19 cellular contexts compared by ENCODE assay signal in the genomic region with DNA sequence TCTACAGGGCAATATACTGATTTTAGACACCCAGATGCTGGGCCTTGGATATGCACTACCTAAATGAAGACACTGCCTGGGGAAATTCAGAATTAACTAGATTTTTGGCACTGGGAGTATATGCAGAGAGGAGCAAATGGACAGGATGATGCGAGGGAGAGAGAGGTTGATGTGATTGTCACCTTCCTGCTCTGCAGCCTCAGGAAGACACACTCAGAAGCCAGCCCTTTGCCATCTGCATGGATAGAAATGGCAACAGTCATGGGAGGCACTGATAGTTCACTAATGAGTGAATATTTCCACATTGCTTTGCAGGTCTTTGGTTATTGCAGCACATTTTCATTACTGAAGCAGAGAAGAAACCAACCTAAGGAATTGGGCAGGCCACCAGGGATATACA.
"Had no signal": no experiment of that assay in that cellular context is flagged by ENCODE, and none has a peak within 500 bp of the region (broad histone marks: within the 10 kb centered on the region; RNA-seq: fewer than 3 reads in every experiment).

No MANE protein-coding gene starts in this region.

- H3K9me3 ChIP-seq: body of pancreas, left ventricle myocardium inferior, mucosa of descending colon, upper lobe of right lung had no signal

- H3K27ac Mint-ChIP-seq: activated CD4-positive, alpha-beta memory T cell treated with anti-CD3 and anti-CD28 coated beads, Interleukin-2, amount 10 ng/mL, durations not matched to agents 7 days and 5 days; activated naive CD4-positive, alpha-beta T cell treated with anti-CD3 and anti-CD28 coated beads, Interleukin-2, amount 50 U/mL, for 24 hours; activated T-cell treated with anti-CD3 and anti-CD28 coated beads, Interleukin-2, amount 50 U/mL, for 24 hours; naive thymus-derived CD8-positive, alpha-beta T cell; stimulated activated naive B cell treated with anti-CD40 and anti-IgM and Interleukin-4, amounts not matched to agents 10 μg/mL and 1 μg/mL and 100 μg/mL, for 72 hours had no signal

- H3K27me3 Mint-ChIP-seq: activated naive CD4-positive, alpha-beta T cell treated with anti-CD3 and anti-CD28 coated beads, Interleukin-2, amount 50 U/mL, for 24 hours; activated T-cell treated with anti-CD3 and anti-CD28 coated beads, Interleukin-2, amount 50 U/mL, for 24 hours had no signal

- DNase-seq: activated CD4-positive, alpha-beta memory T cell treated with anti-CD3 and anti-CD28 coated beads, Interleukin-2, amount 10 ng/mL, durations not matched to agents 7 days and 5 days; activated CD4-positive, alpha-beta T cell treated with anti-CD3 and anti-CD28 coated beads for 4 hours; activated effector memory CD4-positive, alpha-beta T cell treated with anti-CD3 and anti-CD28 coated beads, Interleukin-2, amount 50 U/mL, for 16 hours; activated T-cell treated with anti-CD3 and anti-CD28 coated beads, Interleukin-2, amount 50 U/mL, for 24 hours; body of pancreas; erythroblast; hypothalamus; kidney; left ventricle myocardium inferior; mucosa of descending colon; naive thymus-derived CD8-positive, alpha-beta T cell; SJCRH30; stimulated activated CD4-positive, alpha-beta T cell treated with anti-CD3 and anti-CD28 coated beads, Interleukin-4, amount 100 ng/mL, for 1 hour; stimulated activated naive B cell treated with anti-CD40 and anti-IgM and Interleukin-4, amounts not matched to agents 10 μg/mL and 1 μg/mL and 100 μg/mL, for 72 hours; substantia nigra; T-helper 2 cell; upper lobe of right lung had no signal

- H3K4me1 Mint-ChIP-seq: activated CD4-positive, alpha-beta memory T cell treated with anti-CD3 and anti-CD28 coated beads, Interleukin-2, amount 10 ng/mL, durations not matched to agents 7 days and 5 days; activated naive CD4-positive, alpha-beta T cell treated with anti-CD3 and anti-CD28 coated beads, Interleukin-2, amount 50 U/mL, for 24 hours; central memory CD8-positive, alpha-beta T cell; naive thymus-derived CD8-positive, alpha-beta T cell; stimulated activated naive B cell treated with anti-CD40 and anti-IgM and Interleukin-4, amounts not matched to agents 10 μg/mL and 1 μg/mL and 100 μg/mL, for 72 hours had no signal

- H3K9me3 Mint-ChIP-seq: activated CD4-positive, alpha-beta memory T cell treated with anti-CD3 and anti-CD28 coated beads, Interleukin-2, amount 10 ng/mL, durations not matched to agents 7 days and 5 days; activated naive CD4-positive, alpha-beta T cell treated with anti-CD3 and anti-CD28 coated beads, Interleukin-2, amount 50 U/mL, for 24 hours; activated T-cell treated with anti-CD3 and anti-CD28 coated beads, Interleukin-2, amount 50 U/mL, for 24 hours; central memory CD8-positive, alpha-beta T cell; naive thymus-derived CD8-positive, alpha-beta T cell; stimulated activated naive B cell treated with anti-CD40 and anti-IgM and Interleukin-4, amounts not matched to agents 10 μg/mL and 1 μg/mL and 100 μg/mL, for 72 hours had no signal

- H3K4me3 Mint-ChIP-seq: activated CD4-positive, alpha-beta memory T cell treated with anti-CD3 and anti-CD28 coated beads, Interleukin-2, amount 10 ng/mL, durations not matched to agents 7 days and 5 days; activated naive CD4-positive, alpha-beta T cell treated with anti-CD3 and anti-CD28 coated beads, Interleukin-2, amount 50 U/mL, for 24 hours; activated T-cell treated with anti-CD3 and anti-CD28 coated beads, Interleukin-2, amount 50 U/mL, for 24 hours; central memory CD8-positive, alpha-beta T cell; naive thymus-derived CD8-positive, alpha-beta T cell; stimulated activated naive B cell treated with anti-CD40 and anti-IgM and Interleukin-4, amounts not matched to agents 10 μg/mL and 1 μg/mL and 100 μg/mL, for 72 hours had no signal

- H3K4me3 ChIP-seq: body of pancreas, left ventricle myocardium inferior, mucosa of descending colon, SJCRH30, upper lobe of right lung had no signal

- H3K36me3 Mint-ChIP-seq: activated naive CD4-positive, alpha-beta T cell treated with anti-CD3 and anti-CD28 coated beads, Interleukin-2, amount 50 U/mL, for 24 hours; naive thymus-derived CD8-positive, alpha-beta T cell; stimulated activated naive B cell treated with anti-CD40 and anti-IgM and Interleukin-4, amounts not matched to agents 10 μg/mL and 1 μg/mL and 100 μg/mL, for 72 hours had no signal

- H3K27me3 ChIP-seq: body of pancreas, SJCRH30, upper lobe of right lung had no signal

- H3K27ac ChIP-seq: body of pancreas, left ventricle myocardium inferior, SJCRH30, upper lobe of right lung had no signal

- ATAC-seq: body of pancreas; mucosa of descending colon; naive thymus-derived CD8-positive, alpha-beta T cell; stimulated activated naive B cell treated with anti-CD40 and anti-IgM and Interleukin-4, amounts not matched to agents 10 μg/mL and 1 μg/mL and 100 μg/mL, for 72 hours; upper lobe of right lung had no signal

- H3K36me3 ChIP-seq: left ventricle myocardium inferior, SJCRH30, upper lobe of right lung had no signal
